Comparison of ENCODE assay signal across 31 cellular contexts in genomic region chr1:29387210-29387609, GRCh38.
"Had no signal": no experiment of that assay in that cellular context is flagged by ENCODE, and none has a peak within 500 bp of the region (broad histone marks: within the 10 kb centered on the region; RNA-seq: fewer than 3 reads in every experiment).

No MANE protein-coding gene starts in this region.

- H3K4me2 ChIP-seq: PC-9 had no signal

- H3K36me3 Mint-ChIP-seq: activated naive CD4-positive, alpha-beta T cell treated with anti-CD3 and anti-CD28 coated beads, Interleukin-2, amount 50 U/mL, for 24 hours; activated naive CD8-positive, alpha-beta T cell treated with anti-CD3 and anti-CD28 coated beads, Interleukin-2, amount 10 ng/mL, durations not matched to agents 7 days and 5 days had no signal

- H3K4me3 ChIP-seq: ascending aorta, cardiac muscle cell, PC-9 had no signal

- DNase-seq: activated CD4-positive, alpha-beta T cell treated with anti-CD3 and anti-CD28 coated beads for 1 hour; activated CD4-positive, alpha-beta T cell treated with anti-CD3 and anti-CD28 coated beads, Interleukin-2, amount 10 ng/mL, durations not matched to agents 24 days and 14 days; activated CD4-positive, alpha-beta T cell treated with anti-CD3 and anti-CD28 coated beads, Interleukin-2, amount 50 U/mL, for 4 hours; activated CD4-positive, CD25-positive, alpha-beta regulatory T cell; activated CD8-positive, alpha-beta T cell treated with anti-CD3 and anti-CD28 coated beads for 36 hours; activated effector memory CD4-positive, alpha-beta T cell treated with anti-CD3 and anti-CD28 coated beads, Interleukin-2, amount 50 U/mL, for 16 hours; activated naive CD4-positive, alpha-beta T cell treated with Interleukin-2 at 50 U/mL for 16 hours; activated naive CD8-positive, alpha-beta T cell treated with anti-CD3 and anti-CD28 coated beads, Interleukin-2, amount 10 ng/mL, durations not matched to agents 7 days and 5 days; activated T-cell treated with anti-CD3 and anti-CD28 coated beads, Interleukin-2, amount 50 U/mL, for 1 hour; activated T-cell treated with anti-CD3 and anti-CD28 coated beads, Interleukin-2, amount 50 U/mL, for 72 hours; amygdala; NCI-H1105; NCI-H1417 treated with DMSO at 0.1 percent for 48 hours; NCI-H1694; NCI-H1930; NCI-H2081 treated with DMSO at 0.1 percent for 48 hours; NCI-H345; NCI-H524 treated with DMSO at 0.1 percent for 48 hours; NK-92 treated with Interleukin-12 subunit alpha and Interleukin-12 subunit beta, amount 100 ng/mL, for 24 hours; PC-9; Right ventricle myocardium superior; SW 1271; T-helper 1 cell; T1000; WERI-Rb-1 had no signal

- H3K27ac Mint-ChIP-seq: activated CD4-positive, alpha-beta T cell treated with anti-CD3 and anti-CD28 coated beads, Interleukin-2, amount 10 ng/mL, durations not matched to agents 24 days and 14 days; activated CD8-positive, alpha-beta T cell treated with anti-CD3 and anti-CD28 coated beads for 36 hours; activated naive CD4-positive, alpha-beta T cell treated with anti-CD3 and anti-CD28 coated beads, Interleukin-2, amount 50 U/mL, for 24 hours; activated naive CD8-positive, alpha-beta T cell treated with anti-CD3 and anti-CD28 coated beads, Interleukin-2, amount 10 ng/mL, durations not matched to agents 7 days and 5 days; activated T-cell treated with anti-CD3 and anti-CD28 coated beads, Interleukin-2, amount 50 U/mL, for 72 hours; activated T-helper 17 cell treated with anti-CD3 and anti-CD28 coated beads, Interleukin-2, amount 50 U/mL, for 72 hours had no signal

- H2AFZ ChIP-seq: PC-9 had no signal

- H3K27ac ChIP-seq: ascending aorta, cardiac muscle cell, PC-9, RWPE1, WERI-Rb-1 had no signal

- H3K4me3 Mint-ChIP-seq: activated CD4-positive, alpha-beta T cell treated with anti-CD3 and anti-CD28 coated beads, Interleukin-2, amount 10 ng/mL, durations not matched to agents 24 days and 14 days; activated CD8-positive, alpha-beta T cell treated with anti-CD3 and anti-CD28 coated beads for 36 hours; activated naive CD4-positive, alpha-beta T cell treated with anti-CD3 and anti-CD28 coated beads, Interleukin-2, amount 50 U/mL, for 24 hours; activated naive CD8-positive, alpha-beta T cell treated with anti-CD3 and anti-CD28 coated beads, Interleukin-2, amount 10 ng/mL, durations not matched to agents 7 days and 5 days; activated T-cell treated with anti-CD3 and anti-CD28 coated beads, Interleukin-2, amount 50 U/mL, for 72 hours; activated T-helper 17 cell treated with anti-CD3 and anti-CD28 coated beads, Interleukin-2, amount 50 U/mL, for 72 hours; central memory CD8-positive, alpha-beta T cell had no signal

- H3K4me1 Mint-ChIP-seq: activated CD4-positive, alpha-beta T cell treated with anti-CD3 and anti-CD28 coated beads, Interleukin-2, amount 10 ng/mL, durations not matched to agents 24 days and 14 days; activated naive CD4-positive, alpha-beta T cell treated with anti-CD3 and anti-CD28 coated beads, Interleukin-2, amount 50 U/mL, for 24 hours; activated naive CD8-positive, alpha-beta T cell treated with anti-CD3 and anti-CD28 coated beads, Interleukin-2, amount 10 ng/mL, durations not matched to agents 7 days and 5 days; activated T-helper 17 cell treated with anti-CD3 and anti-CD28 coated beads, Interleukin-2, amount 50 U/mL, for 72 hours; central memory CD8-positive, alpha-beta T cell had no signal

- H3K9me3 Mint-ChIP-seq: activated CD4-positive, alpha-beta T cell treated with anti-CD3 and anti-CD28 coated beads, Interleukin-2, amount 10 ng/mL, durations not matched to agents 24 days and 14 days; activated CD8-positive, alpha-beta T cell treated with anti-CD3 and anti-CD28 coated beads for 36 hours; activated naive CD4-positive, alpha-beta T cell treated with anti-CD3 and anti-CD28 coated beads, Interleukin-2, amount 50 U/mL, for 24 hours; activated naive CD8-positive, alpha-beta T cell treated with anti-CD3 and anti-CD28 coated beads, Interleukin-2, amount 10 ng/mL, durations not matched to agents 7 days and 5 days; activated T-cell treated with anti-CD3 and anti-CD28 coated beads, Interleukin-2, amount 50 U/mL, for 72 hours; activated T-helper 17 cell treated with anti-CD3 and anti-CD28 coated beads, Interleukin-2, amount 50 U/mL, for 72 hours; central memory CD8-positive, alpha-beta T cell had no signal

- H3K4me1 ChIP-seq: ascending aorta had no signal

- H3K36me3 ChIP-seq: ascending aorta, cardiac muscle cell, WERI-Rb-1 had no signal

- H3K9me3 ChIP-seq: ascending aorta had no signal

- H3K27me3 ChIP-seq: ascending aorta had no signal

- ATAC-seq: activated CD8-positive, alpha-beta T cell treated with anti-CD3 and anti-CD28 coated beads for 36 hours; activated T-cell treated with anti-CD3 and anti-CD28 coated beads, Interleukin-2, amount 50 U/mL, for 72 hours; activated T-helper 17 cell treated with anti-CD3 and anti-CD28 coated beads, Interleukin-2, amount 50 U/mL, for 72 hours had no signal
